ENCODE assay signal across 8 cellular contexts in genomic region chr18:59988098-59988706, GRCh38.
DNase-seq lines count a peak whose midpoint lies in the region; ATAC-seq and TF ChIP-seq lines count a peak whose summit lies in the region.

No MANE protein-coding gene starts in this region.

- H3K4me3 ChIP-seq in MG63 (no peak overlapping the region), mammary epithelial cell (replicated peaks in 1 of 3; ENCODE audit: insufficient read depth in 1 of 3, low read depth in 2 of 3, low read length in 3 of 3) (no peak overlapping the region), lower lobe of right lung (no peak overlapping the region)

- ATAC-seq in lower lobe of right lung = peak in 1 of 2 donors; percentile 49
- ATAC-seq in GM19328 (IDR thresholded peaks at IDR 0.05; ENCODE audit: unreplicated experiment) = no peak

- dilution Hi-C loops in mammary epithelial cell (cut with HindIII; ENCODE audit: low sequenced_read_pairs) = no loop called here

- BruUV-seq in mammary epithelial cell (replicated peaks; lab: Mats Ljungman, UMichigan) = no TSS peak

- DNase-seq in AG08396 (ENCODE audit: low spot score) (peak; percentile 41), GM13976 (ENCODE audit: low spot score) (peak; percentile 43), MG63 (peak; percentile 6), T follicular helper cell (ENCODE audit: low read depth) (peak; percentile 20), mammary epithelial cell (no peak), lower lobe of right lung (no peak)
- peak; percentile 7 to 16 for DNase-seq in stimulated activated CD8-positive, alpha-beta memory T cell treated with anti-CD3 and anti-CD28 coated beads, Interleukin-2, amount 100 ng/mL, for 1 hour (ENCODE audit: low read depth in 2 of 2)

- peaks cover 5% of the 10 kb centered on the region for H3K27me3 ChIP-seq in MG63
- peaks cover 3% of the 10 kb centered on the region for H3K27me3 ChIP-seq in mammary epithelial cell (ENCODE audit: insufficient read depth, low read length)
- peaks cover 11% of the 10 kb centered on the region for H3K27me3 ChIP-seq in lower lobe of right lung (ENCODE audit: low read depth)

- CTCF ChIA-PET in mammary epithelial cell (lab: Charles Lee; ENCODE audit: low non-redundant PET) = interaction anchor here (0.6 to 0.8 kb wide), 4 partner anchors 12 to 545 kb away, joined by 3 to 5 read pairs (median 3); no protein-coding TSS in a partner anchor

- H3K4me1 ChIP-seq in mammary epithelial cell (ENCODE audit: insufficient read depth, low read length) = peaks cover 9% of the 10 kb centered on the region
- no peaks in the 10 kb centered on the region for H3K4me1 ChIP-seq in lower lobe of right lung

- no peak overlapping the region for H2AFZ ChIP-seq in mammary epithelial cell (ENCODE audit: low read depth, low read length)

- no peak overlapping the region for H3K4me2 ChIP-seq in mammary epithelial cell (ENCODE audit: insufficient read depth, low read depth, low read length)

- H3K36me3 ChIP-seq in MG63 = no peaks in the 10 kb centered on the region
- no peaks in the 10 kb centered on the region for H3K36me3 ChIP-seq in mammary epithelial cell (ENCODE audit: insufficient read depth, low read length)
- H3K36me3 ChIP-seq in lower lobe of right lung = no peaks in the 10 kb centered on the region

- H3K79me2 ChIP-seq in mammary epithelial cell (ENCODE audit: insufficient read depth, low read length) = no peaks in the 10 kb centered on the region

- WGBS in mammary epithelial cell (ENCODE audit: low coverage, missing lambda C conversion rate) = 20% methylated on average over 5 of the region's 5 CpGs

- intact Hi-C loops in mammary epithelial cell (cut with micrococcal nuclease) (loop anchor here (1.0 to 10.0 kb wide), 4 partner anchors 87 to 677 kb away; no protein-coding TSS in a partner anchor), lower lobe of right lung (cut with DNase I) (no loop called here)

- no peak overlapping the region for H3K9ac ChIP-seq in mammary epithelial cell (ENCODE audit: insufficient read depth, low read length)

- in situ Hi-C loops in GM13976 (cut with MboI; ENCODE audit: low sequenced_read_pairs, unreplicated experiment) (loop anchor here (25.0 kb wide), 2 partner anchors 424 to 549 kb away; no protein-coding TSS in a partner anchor), mammary epithelial cell (cut with MboI; ENCODE audit: low sequenced_read_pairs in 2 of 2) (loop anchor here (10.0 kb wide), 1 partner anchor 567 kb away; no protein-coding TSS in a partner anchor)

- H3K9me3 ChIP-seq in MG63 (no peaks in the 10 kb centered on the region), mammary epithelial cell (replicated peaks; ENCODE audit: insufficient read depth, low read length) (no peaks in the 10 kb centered on the region), lower lobe of right lung (no peaks in the 10 kb centered on the region)

- H3K27ac ChIP-seq in mammary epithelial cell (ENCODE audit: insufficient read depth, low read depth, low read length) = no peak overlapping the region
- H3K27ac ChIP-seq in lower lobe of right lung = no peak overlapping the region

- TF ChIP-seq CTCF in GM13976 (IDR thresholded peaks at IDR 0.05; ENCODE audit: borderline replicate concordance, control extremely low read depth, extremely low read depth, insufficient read depth, missing control alignments) (peak; percentile 76), mammary epithelial cell (conservative IDR thresholded peaks at IDR 0.05 in 1 of 2, IDR thresholded peaks at IDR 0.05 in 1 of 2; ENCODE audit: extremely low read depth in 1 of 2, insufficient read depth in 1 of 2, low read depth in 1 of 2, low read length in 2 of 2) (peak; percentile 87 to 93), lower lobe of right lung (IDR thresholded peaks at IDR 0.05) (peak; percentile 88)

- no peaks in the 10 kb centered on the region for H4K20me1 ChIP-seq in mammary epithelial cell (ENCODE audit: insufficient read depth, low read length)

Comparison
In these comparisons a context has a peak if more than half of its experiments do, and no peak if none do; other contexts are left out.
1. DNase-seq: peak in AG08396 (single experiment), GM13976 (single experiment), MG63 (single experiment), T follicular helper cell (single experiment) and stimulated activated CD8-positive, alpha-beta memory T cell treated with anti-CD3 and anti-CD28 coated beads, Interleukin-2, amount 100 ng/mL, for 1 hour (2 of 2); none in mammary epithelial cell (single experiment) and lower lobe of right lung (single experiment).
2. Peak in every context shown above with its lines, with median percentiles within 50 percentile points of each other: CTCF ChIP-seq.